In genomic region chr5:175107865-175108264, GRCh38 we compare ENCODE assay signal across 1 cellular context.
TF ChIP-seq lines count a peak whose summit lies in the region.

No MANE protein-coding gene starts in this region.

TF ChIP-seq in HepG2, 621 proteins besides CTCF, POLR2A, EP300 and RAD21 (continued from another document):
- TF ChIP-seq, protein P1, sequence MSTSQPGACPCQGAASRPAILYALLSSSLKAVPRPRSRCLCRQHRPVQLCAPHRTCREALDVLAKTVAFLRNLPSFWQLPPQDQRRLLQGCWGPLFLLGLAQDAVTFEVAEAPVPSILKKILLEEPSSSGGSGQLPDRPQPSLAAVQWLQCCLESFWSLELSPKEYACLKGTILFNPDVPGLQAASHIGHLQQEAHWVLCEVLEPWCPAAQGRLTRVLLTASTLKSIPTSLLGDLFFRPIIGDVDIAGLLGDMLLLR (CRISPR knock-in tag; IDR thresholded peaks at IDR 0.05): no peak
- TF ChIP-seq MTA1 (CRISPR knock-in tag; IDR thresholded peaks at IDR 0.05; ENCODE audit: borderline replicate concordance) (no peak), TGIF2 (CRISPR knock-in tag; IDR thresholded peaks at IDR 0.05) (no peak), ZNF547 (CRISPR knock-in tag; IDR thresholded peaks at IDR 0.05) (no peak), NR3C1 (CRISPR knock-in tag; IDR thresholded peaks at IDR 0.05) (no peak)
